Comparison of ENCODE assay signal across 1 cellular context in genomic region chr3:128154354-128154753, GRCh38.
TF ChIP-seq lines count a peak whose summit lies in the region.

No MANE protein-coding gene starts in this region.

TF ChIP-seq in HepG2, 621 proteins besides CTCF, POLR2A, EP300 and RAD21:
- peak; percentile 74; the same call in 1 of the 2 replicates for TF ChIP-seq ZBTB38 (CRISPR knock-in tag; IDR thresholded peaks at IDR 0.05)
TF ChIP-seq in HepG2: peak in this region for 1; not testable (repeated sequence) for 620.
